8 cellular contexts compared by ENCODE assay signal in the genomic region with DNA sequence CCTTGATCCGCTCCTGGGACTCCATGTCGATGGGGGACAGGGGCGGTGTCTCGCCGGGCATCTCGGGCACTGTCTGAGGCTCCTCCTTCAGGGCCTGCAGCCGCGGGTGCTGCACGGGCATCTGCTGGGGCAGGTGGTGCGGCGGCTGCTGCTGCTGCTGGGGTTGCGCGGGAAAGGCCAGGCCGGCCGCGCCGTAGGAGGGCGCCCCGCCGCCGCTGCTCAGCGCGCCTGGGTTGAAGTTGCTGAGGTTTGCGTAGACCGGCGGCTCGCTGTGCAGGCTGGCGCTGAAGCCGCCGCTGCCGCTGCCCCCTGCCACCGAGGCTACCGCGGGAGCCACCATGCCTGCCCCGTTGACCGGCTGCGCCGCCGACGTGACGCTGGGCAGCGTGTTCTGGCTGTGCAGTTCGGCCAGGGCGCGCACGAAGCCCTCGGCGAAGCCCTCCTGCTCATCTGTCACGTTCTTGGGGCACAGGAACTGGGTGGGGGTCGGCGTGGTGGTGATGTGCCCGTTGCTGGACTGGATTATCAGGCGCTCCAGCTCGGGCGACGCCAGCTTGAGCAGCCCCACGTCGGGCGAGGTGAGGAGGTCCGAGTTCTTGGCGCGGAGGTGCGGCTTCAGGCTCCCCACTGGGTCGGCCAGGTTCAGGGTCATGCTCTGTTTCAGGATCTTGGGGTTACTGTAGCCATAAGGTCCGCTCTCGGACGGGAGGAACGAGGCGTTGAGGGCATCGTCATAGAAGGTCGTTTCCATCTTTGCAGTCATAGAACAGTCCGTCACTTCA. TPM values are rescaled to one million over a fixed set of nuclear protein-coding genes. Genes with fewer than 3 reads are reported as not detected.
A peak's percentile ranks its signal among the peaks of the same experiment; 100 is the strongest.
DNase-seq lines count a peak whose midpoint lies in the region; ATAC-seq and TF ChIP-seq lines count a peak whose summit lies in the region.

No MANE protein-coding gene starts in this region.

- H3K9ac ChIP-seq in SK-N-SH, result peak overlapping the region; percentile 99

- no peak overlapping the region for H2AFZ ChIP-seq in SK-N-SH (ENCODE audit: low read depth)

- H3K9me3 ChIP-seq in SK-N-SH (no peaks in the 10 kb centered on the region), left lung (no peaks in the 10 kb centered on the region)

- no peaks in the 10 kb centered on the region for H3K9me2 ChIP-seq in SK-N-SH

- ATAC-seq in SK-N-SH treated with all-trans-retinoic acid at 6 μM for 48 hours (no peak), activated B cell treated with CpG ODN at 0.5 μM for 24 hours (ENCODE audit: low read depth) (peak; percentile 2), left lung (peak; percentile 2), HG02970 (IDR thresholded peaks at IDR 0.05; ENCODE audit: low FRiP score, unreplicated experiment) (no peak)

- peaks cover 44% of the 10 kb centered on the region for H4K20me1 ChIP-seq in SK-N-SH (ENCODE audit: insufficient read depth)

- intact Hi-C loops in activated B cell treated with CpG ODN at 0.5 μM for 24 hours (cut with micrococcal nuclease) (no loop called here), left lung (cut with DNase I) (loop anchor here in 1 of 2 donors (5.0 to 10.0 kb wide), 2 partner anchors 122 to 515 kb away; a partner anchor contains a TSS)

- H3K27ac Mint-ChIP-seq in activated B cell treated with CpG ODN at 0.5 μM for 24 hours, result peak overlapping the region; percentile 99
- H3K27ac Mint-ChIP-seq in chondrocyte (ENCODE audit: unreplicated experiment), result peak overlapping the region; percentile 99

- H3K27me3 ChIP-seq in SK-N-SH (ENCODE audit: insufficient read depth) (no peaks in the 10 kb centered on the region), left lung (peaks cover 0 to 57% of the 10 kb centered on the region in 2 donors)

- peak overlapping the region; percentile 86 to 89 for H3K4me3 ChIP-seq in SK-N-SH (ENCODE audit: low read depth in 2 of 2, low read length in 1 of 2)
- peak overlapping the region; percentile 80 for H3K4me3 ChIP-seq in NB4 (ENCODE audit: low read depth, low read length)
- peak overlapping the region; percentile 61 to 80 for H3K4me3 ChIP-seq in left lung

- TF ChIP-seq POLR2A in NB4 (IDR thresholded peaks at IDR 0.05; ENCODE audit: extremely low read depth, insufficient read length), result no peak

- H3K4me2 ChIP-seq in SK-N-SH, result peak overlapping the region; percentile 85

- peaks cover 39% of the 10 kb centered on the region for H3K79me2 ChIP-seq in SK-N-SH (ENCODE audit: insufficient read depth)

- H3K27ac ChIP-seq in SK-N-SH (ENCODE audit: low read depth in 2 of 2, low read length in 1 of 2) (peak overlapping the region; percentile 93 to 97), left lung (peak overlapping the region; percentile 97 to 100)

- peak overlapping the region; percentile 96 for H3K4me3 Mint-ChIP-seq in activated B cell treated with CpG ODN at 0.5 μM for 24 hours
- H3K4me3 Mint-ChIP-seq in chondrocyte (ENCODE audit: unreplicated experiment), result peak overlapping the region; percentile 88

- TF ChIP-seq RAD21 in SK-N-SH (IDR thresholded peaks at IDR 0.05; ENCODE audit: low read length), result peak; percentile 56

- WGBS in SK-N-SH (ENCODE audit: low lambda C conversion rate), result 0% methylated on average over 5 of the region's 72 CpGs

- DNase-seq in SK-N-SH (peak; percentile 77), NB4 (ENCODE audit: low read depth) (peak; percentile 87), activated B cell treated with CpG ODN at 0.5 μM for 24 hours (peak; percentile 64), chondrocyte (ENCODE audit: low spot score) (peak; percentile 92), left lung (peak; percentile 70 to 92)
- DNase-seq in stimulated activated CD4-positive, alpha-beta T cell treated with anti-CD3 and anti-CD28 coated beads, Interleukin-2, amount 100 ng/mL, for 24 hours, result peak; percentile 57 to 72

- H3K4me1 Mint-ChIP-seq in activated B cell treated with CpG ODN at 0.5 μM for 24 hours (peaks cover 38% of the 10 kb centered on the region), chondrocyte (ENCODE audit: low read depth) (peaks cover 43% of the 10 kb centered on the region)

- peaks cover 43% of the 10 kb centered on the region for H3F3A ChIP-seq in SK-N-SH (replicated peaks; ENCODE audit: insufficient read depth)

- TF ChIP-seq EP300 in SK-N-SH (IDR thresholded peaks at IDR 0.05; ENCODE audit: borderline replicate concordance in 1 of 2, low read depth in 1 of 2, low read length in 1 of 2), result no peak

- H3K36me3 ChIP-seq in SK-N-SH (replicated peaks in 1 of 2; ENCODE audit: control insufficient read depth in 1 of 2, insufficient read depth in 2 of 2, low read length in 1 of 2) (peaks cover 14 to 30% of the 10 kb centered on the region in 2 experiments), left lung (peaks cover 0 to 10% of the 10 kb centered on the region in 2 donors)

- H3K27me3 Mint-ChIP-seq in activated B cell treated with CpG ODN at 0.5 μM for 24 hours (no peaks in the 10 kb centered on the region), chondrocyte (ENCODE audit: low read depth) (no peaks in the 10 kb centered on the region)

- peaks cover 5 to 25% of the 10 kb centered on the region in 2 experiments; a peak in 2 of 4 replicates for H3K4me1 ChIP-seq in SK-N-SH (ENCODE audit: control insufficient read depth in 1 of 2, insufficient read depth in 2 of 2, low read depth in 1 of 2, low read length in 1 of 2)
- H3K4me1 ChIP-seq in left lung, result peaks cover 20 to 39% of the 10 kb centered on the region in 2 donors

- H3K36me3 Mint-ChIP-seq in activated B cell treated with CpG ODN at 0.5 μM for 24 hours (ENCODE audit: low read depth), result peaks cover 36% of the 10 kb centered on the region
- H3K36me3 Mint-ChIP-seq in chondrocyte (ENCODE audit: low read depth), result peaks cover 16% of the 10 kb centered on the region

- TF ChIP-seq CTCF in SK-N-SH (IDR thresholded peaks at IDR 0.05) (no peak), NB4 (IDR thresholded peaks at IDR 0.05; ENCODE audit: low read depth, low read length) (peak; percentile 10), activated B cell treated with CpG ODN at 0.5 μM for 24 hours (IDR thresholded peaks at IDR 0.05) (no peak), chondrocyte (IDR thresholded peaks at IDR 0.05) (no peak), left lung (IDR thresholded peaks at IDR 0.05) (no peak)

- no peaks in the 10 kb centered on the region for H3K9me3 Mint-ChIP-seq in activated B cell treated with CpG ODN at 0.5 μM for 24 hours
- no peaks in the 10 kb centered on the region for H3K9me3 Mint-ChIP-seq in chondrocyte (ENCODE audit: low read depth)

- POLR2A ChIA-PET in SK-N-SH (lab: Yijun Ruan, JAX), result interaction anchor here (1.1 kb wide), 1 partner anchor 10 kb away, joined by 3 read pairs; no protein-coding TSS in a partner anchor
- POLR2A ChIA-PET in activated B cell treated with CpG ODN at 0.5 μM for 24 hours (lab: Charles Lee), result interaction anchor here (0.6 to 5.8 kb wide), 33 partner anchors 9 to 917 kb away, joined by 3 to 74 read pairs (median 9); a partner anchor contains a TSS

- CTCF ChIA-PET in SK-N-SH (lab: Yijun Ruan, JAX) (interaction anchor here (0.6 to 4.6 kb wide), 17 partner anchors 13 to 977 kb away, joined by 3 to 27 read pairs (median 4); no protein-coding TSS in a partner anchor), activated B cell treated with CpG ODN at 0.5 μM for 24 hours (lab: Charles Lee) (interaction anchor here (0.8 to 4.0 kb wide), 4 partner anchors 9 to 916 kb away, joined by 3 to 36 read pairs (median 8); no protein-coding TSS in a partner anchor)

TF ChIP-seq in SK-N-SH, 30 proteins besides CTCF, POLR2A, EP300 and RAD21 (continues in another document):
- TF ChIP-seq, protein P1, sequence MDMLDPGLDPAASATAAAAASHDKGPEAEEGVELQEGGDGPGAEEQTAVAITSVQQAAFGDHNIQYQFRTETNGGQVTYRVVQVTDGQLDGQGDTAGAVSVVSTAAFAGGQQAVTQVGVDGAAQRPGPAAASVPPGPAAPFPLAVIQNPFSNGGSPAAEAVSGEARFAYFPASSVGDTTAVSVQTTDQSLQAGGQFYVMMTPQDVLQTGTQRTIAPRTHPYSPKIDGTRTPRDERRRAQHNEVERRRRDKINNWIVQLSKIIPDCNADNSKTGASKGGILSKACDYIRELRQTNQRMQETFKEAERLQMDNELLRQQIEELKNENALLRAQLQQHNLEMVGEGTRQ (IDR thresholded peaks at IDR 0.05; ENCODE audit: borderline replicate concordance, low read depth, low read length), result no peak
- TF ChIP-seq EZH2phosphoT487 (IDR thresholded peaks at IDR 0.05; ENCODE audit: borderline replicate concordance, low read depth) (no peak), JUND (IDR thresholded peaks at IDR 0.05) (no peak)

TF ChIP-seq in SK-N-SH treated with all-trans-retinoic acid at 6 μM for 48 hours, 23 proteins besides CTCF, POLR2A, EP300 and RAD21:
- no peak for TF ChIP-seq ESRRG (CRISPR knock-in tag; IDR thresholded peaks at IDR 0.05)
- TF ChIP-seq PPARA (CRISPR knock-in tag; IDR thresholded peaks at IDR 0.05; ENCODE audit: borderline replicate concordance), result no peak
- TF ChIP-seq, protein P2, sequence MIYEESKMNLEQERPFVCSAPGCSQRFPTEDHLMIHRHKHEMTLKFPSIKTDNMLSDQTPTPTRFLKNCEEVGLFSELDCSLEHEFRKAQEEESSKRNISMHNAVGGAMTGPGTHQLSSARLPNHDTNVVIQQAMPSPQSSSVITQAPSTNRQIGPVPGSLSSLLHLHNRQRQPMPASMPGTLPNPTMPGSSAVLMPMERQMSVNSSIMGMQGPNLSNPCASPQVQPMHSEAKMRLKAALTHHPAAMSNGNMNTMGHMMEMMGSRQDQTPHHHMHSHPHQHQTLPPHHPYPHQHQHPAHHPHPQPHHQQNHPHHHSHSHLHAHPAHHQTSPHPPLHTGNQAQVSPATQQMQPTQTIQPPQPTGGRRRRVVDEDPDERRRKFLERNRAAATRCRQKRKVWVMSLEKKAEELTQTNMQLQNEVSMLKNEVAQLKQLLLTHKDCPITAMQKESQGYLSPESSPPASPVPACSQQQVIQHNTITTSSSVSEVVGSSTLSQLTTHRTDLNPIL (CRISPR knock-in tag; IDR thresholded peaks at IDR 0.05; ENCODE audit: low read depth), result no peak
- no peak for TF ChIP-seq ARNTL (CRISPR knock-in tag; IDR thresholded peaks at IDR 0.05; ENCODE audit: borderline replicate concordance, low read depth)
- no peak for TF ChIP-seq TCF4 (CRISPR knock-in tag; IDR thresholded peaks at IDR 0.05; ENCODE audit: borderline replicate concordance)
- TF ChIP-seq ZC3H10 (CRISPR knock-in tag; IDR thresholded peaks at IDR 0.05), result no peak
- TF ChIP-seq ISL1 (CRISPR knock-in tag; IDR thresholded peaks at IDR 0.05), result no peak
- no peak for TF ChIP-seq ZFP3 (CRISPR knock-in tag; IDR thresholded peaks at IDR 0.05)

RNA-seq across cellular contexts. Expression of a gene that starts 1.3 kb away (rescaled TPM):
- polyA plus RNA-seq in SK-N-SH (2012; rRNA removed), result 54.6 and 66.5 TPM in 2 replicates
- polyA plus RNA-seq in SK-N-SH (2012; cell fraction: cytosol; rRNA removed), result 34.2 and 46.9 TPM in 2 replicates
- 83.5 and 100 TPM in 2 replicates for polyA plus RNA-seq in SK-N-SH (2012; cell fraction: nucleus; rRNA removed)
- 35.3 and 36.6 TPM in 2 replicates for total RNA-seq in activated B cell treated with CpG ODN at 0.5 μM for 24 hours
- total RNA-seq in chondrocyte, result 74.9 to 98.8 TPM (median 92.3 TPM) in 3 replicates
- 100 to 1,000 TPM; 102 to 135 TPM for total RNA-seq in left lung

Comparison
In these comparisons a context has a peak if more than half of its experiments do, and no peak if none do; other contexts are left out.
1. ATAC-seq: peak in activated B cell treated with CpG ODN at 0.5 μM for 24 hours (single experiment) and left lung (single experiment); none in SK-N-SH treated with all-trans-retinoic acid at 6 μM for 48 hours (single experiment) and HG02970 (single experiment).
2. Peak in every context shown above with its lines, with median percentiles within 50 percentile points of each other: DNase-seq and H3K4me3 ChIP-seq.